ENCODE assay signal across 1 cellular context in genomic region chr22:37607010-37607911, GRCh38.
TF ChIP-seq lines count a peak whose summit lies in the region.

No MANE protein-coding gene starts in this region.

TF ChIP-seq in HepG2, 621 proteins besides CTCF, POLR2A, EP300 and RAD21 (continued from another document):
- TF ChIP-seq ZNF704 (CRISPR knock-in tag; IDR thresholded peaks at IDR 0.05; ENCODE audit: borderline replicate concordance) (no peak), HOXA5 (CRISPR knock-in tag; IDR thresholded peaks at IDR 0.05) (no peak), ZBTB33 (CRISPR knock-in tag; IDR thresholded peaks at IDR 0.05) (peak; percentile 40; the same call in 1 of the 2 replicates), ZFP36L2 (CRISPR knock-in tag; IDR thresholded peaks at IDR 0.05) (no peak), KDM5B (CRISPR knock-in tag; IDR thresholded peaks at IDR 0.05; ENCODE audit: borderline replicate concordance) (no peak), NCOR1 (IDR thresholded peaks at IDR 0.05; ENCODE audit: borderline replicate concordance, low read length) (no peak), CENPX (CRISPR knock-in tag; IDR thresholded peaks at IDR 0.05) (no peak), MXI1 (IDR thresholded peaks at IDR 0.05; ENCODE audit: borderline replicate concordance, low read depth, low read length) (peak; percentile 57; the same call in 1 of the 3 replicates), ZNF333 (CRISPR knock-in tag; IDR thresholded peaks at IDR 0.05; ENCODE audit: borderline replicate concordance) (no peak), ZNF451 (CRISPR knock-in tag; IDR thresholded peaks at IDR 0.05) (no peak), ZNF510 (CRISPR knock-in tag; IDR thresholded peaks at IDR 0.05; ENCODE audit: low read depth) (no peak), ZNF614 (CRISPR knock-in tag; IDR thresholded peaks at IDR 0.05; ENCODE audit: borderline replicate concordance) (0 out of 2 replicates have a peak, but pooled peaks have one; percentile 51), ZNF558 (CRISPR knock-in tag; IDR thresholded peaks at IDR 0.05; ENCODE audit: borderline replicate concordance) (no peak), MXD4 (CRISPR knock-in tag; IDR thresholded peaks at IDR 0.05) (0 out of 2 replicates have a peak, but pooled peaks have one; percentile 24), TRIM22 (IDR thresholded peaks at IDR 0.05) (no peak), ZNF512 (CRISPR knock-in tag; IDR thresholded peaks at IDR 0.05) (0 out of 2 replicates have a peak, but pooled peaks have one; percentile 31), ZNF18 (CRISPR knock-in tag; IDR thresholded peaks at IDR 0.05; ENCODE audit: insufficient replicate concordance) (no peak), NFYB (CRISPR knock-in tag; IDR thresholded peaks at IDR 0.05) (no peak)
